ENCODE assay signal across 9 cellular contexts in genomic region chr5:115549154-115549553, GRCh38. TPM values are rescaled to one million over a fixed set of nuclear protein-coding genes. Genes with fewer than 3 reads are reported as not detected.
DNase-seq lines count a peak whose midpoint lies in the region; ATAC-seq, FAIRE-seq and TF ChIP-seq lines count a peak whose summit lies in the region.
"Had no signal": no experiment of that assay in that cellular context is flagged by ENCODE, and none has a peak within 500 bp of the region (broad histone marks: within the 10 kb centered on the region; RNA-seq: fewer than 3 reads in every experiment).

No MANE protein-coding gene starts in this region.

- H3K27me3 ChIP-seq in K562 (ENCODE audit: control insufficient read depth in 2 of 2, insufficient read depth in 2 of 2, low read length in 2 of 2), result no peaks in the 10 kb centered on the region
- no peaks in the 10 kb centered on the region for H3K27me3 ChIP-seq in smooth muscle cell (ENCODE audit: low read depth)
- H3K27me3 ChIP-seq: BLaER1 treated with 17β-estradiol and CSF1 and Interleukin-3, amounts not matched to agents 10 nM and 100 nM had no signal

- peak; percentile 7 to 20 for DNase-seq in activated T-cell treated with anti-CD3 and anti-CD28 coated beads, Interleukin-2, amount 50 U/mL, for 72 hours
- DNase-seq in activated T-cell treated with anti-CD3 and anti-CD28 coated beads, Interleukin-2, amount 50 U/mL, for 48 hours, result no peak
- DNase-seq in K562 (ENCODE audit: extremely low read depth in 1 of 4, low spot score in 3 of 4) (peak in 2 of 4 experiments; percentile 34 to 56), smooth muscle cell (lab: John Stamatoyannopoulos, UW; ENCODE audit: unreplicated experiment) (no peak), natural killer cell (no peak)

- H3K9me3 ChIP-seq in K562 (replicated peaks; ENCODE audit: control insufficient read depth, insufficient read depth, low read depth, low read length) (peaks cover 10% of the 10 kb centered on the region), smooth muscle cell (replicated peaks; ENCODE audit: low read depth) (no peaks in the 10 kb centered on the region)

- H2AFZ ChIP-seq in K562 (ENCODE audit: low read depth, low read length) (no peak overlapping the region), smooth muscle cell (ENCODE audit: low read depth) (no peak overlapping the region)

- H3K4me1 Mint-ChIP-seq in activated T-cell treated with anti-CD3 and anti-CD28 coated beads, Interleukin-2, amount 50 U/mL, for 72 hours (ENCODE audit: low read depth), result peaks cover 12% of the 10 kb centered on the region
- peaks cover 5 to 15% of the 10 kb centered on the region in 2 donors for H3K4me1 Mint-ChIP-seq in natural killer cell

- in situ Hi-C loops in K562 (cut with MboI), result no loop called here

- peak; percentile 52 to 61 (median 53) for TF ChIP-seq CTCF in K562 (IDR thresholded peaks at IDR 0.05 in 2 of 3, conservative IDR thresholded peaks at IDR 0.05 in 1 of 3; ENCODE audit: insufficient read depth in 2 of 3, low read depth in 1 of 3, low read length in 3 of 3)
- TF ChIP-seq CTCF in smooth muscle cell (IDR thresholded peaks at IDR 0.05; ENCODE audit: borderline replicate concordance, insufficient read depth, poor library complexity, severe bottlenecking), result peak; percentile 28
- TF ChIP-seq CTCF in natural killer cell (IDR thresholded peaks at IDR 0.05), result no peak

- peak; percentile 15 for FAIRE-seq in K562 (lab: Jason Lieb, UNC)

- H3K4me3 ChIP-seq in K562 (no peak overlapping the region), smooth muscle cell (no peak overlapping the region)
- H3K4me3 ChIP-seq: BLaER1 treated with 17β-estradiol and CSF1 and Interleukin-3, amounts not matched to agents 10 nM and 100 nM had no signal

- BruUV-seq in K562 (replicated peaks; lab: Mats Ljungman, UMichigan), result no TSS peak

- no peak for TF ChIP-seq POLR2A in K562 (conservative IDR thresholded peaks at IDR 0.05)

- intact Hi-C loops in K562 (cut with micrococcal nuclease) (loop anchor here (1.0 to 5.0 kb wide), 3 partner anchors 24 to 519 kb away; no protein-coding TSS in a partner anchor), natural killer cell (cut with micrococcal nuclease) (no loop called here)

- no peaks in the 10 kb centered on the region for H3K9me1 ChIP-seq in K562 (ENCODE audit: control insufficient read depth, insufficient read depth, low read length)

- no peak overlapping the region for H3K27ac Mint-ChIP-seq in activated T-cell treated with anti-CD3 and anti-CD28 coated beads, Interleukin-2, amount 50 U/mL, for 72 hours
- H3K27ac Mint-ChIP-seq in natural killer cell, result no peak overlapping the region

- H3K4me2 ChIP-seq in K562 (ENCODE audit: insufficient read depth, low read length) (no peak overlapping the region), smooth muscle cell (no peak overlapping the region)
- H3K4me2 ChIP-seq: BLaER1 treated with 17β-estradiol and CSF1 and Interleukin-3, amounts not matched to agents 10 nM and 100 nM had no signal

- H4K20me1 ChIP-seq in K562 (replicated peaks; ENCODE audit: control insufficient read depth, insufficient read depth, low read length) (no peaks in the 10 kb centered on the region), smooth muscle cell (ENCODE audit: low read depth) (no peaks in the 10 kb centered on the region)

- 27% methylated on average over 3 of the region's 3 CpGs for WGBS in K562 (ENCODE audit: insufficient coverage, low coverage, missing lambda C conversion rate)
- WGBS in smooth muscle cell (ENCODE audit: low lambda C conversion rate), result 24% methylated on average over 3 of the region's 3 CpGs

- H3K4me1 ChIP-seq in K562 (replicated peaks in 1 of 2; ENCODE audit: control insufficient read depth in 2 of 2, insufficient read depth in 2 of 2, low read length in 2 of 2), result peaks cover 4 to 14% of the 10 kb centered on the region in 2 experiments; a peak in 4 of 5 replicates
- no peaks in the 10 kb centered on the region for H3K4me1 ChIP-seq in smooth muscle cell (ENCODE audit: low read depth)

- H3K27me3 Mint-ChIP-seq in activated T-cell treated with anti-CD3 and anti-CD28 coated beads, Interleukin-2, amount 50 U/mL, for 72 hours (ENCODE audit: low read depth), result peaks cover 6% of the 10 kb centered on the region
- peaks cover 14 to 20% of the 10 kb centered on the region in 2 donors for H3K27me3 Mint-ChIP-seq in natural killer cell (ENCODE audit: low read depth in 2 of 2)

- H3K27ac ChIP-seq in K562 (ENCODE audit: extremely low read depth, low read depth, low read length) (no peak overlapping the region), smooth muscle cell (ENCODE audit: low read depth) (no peak overlapping the region)
- H3K27ac ChIP-seq: BLaER1 treated with 17β-estradiol and CSF1 and Interleukin-3, amounts not matched to agents 10 nM and 100 nM had no signal

- H3K9ac ChIP-seq in K562 (ENCODE audit: insufficient read depth in 1 of 2, low read depth in 2 of 2, low read length in 2 of 2), result no peak overlapping the region
- no peak overlapping the region for H3K9ac ChIP-seq in smooth muscle cell (ENCODE audit: low read depth)
- H3K9ac ChIP-seq: BLaER1 treated with 17β-estradiol and CSF1 and Interleukin-3, amounts not matched to agents 10 nM and 100 nM had no signal

- no peak for ATAC-seq in activated T-cell treated with anti-CD3 and anti-CD28 coated beads, Interleukin-2, amount 50 U/mL, for 72 hours (replicated peaks in 1 of 2)
- ATAC-seq in K562, result no peak
- ATAC-seq in GM18873 (IDR thresholded peaks at IDR 0.05; ENCODE audit: low FRiP score, unreplicated experiment), result no peak
- no peak for ATAC-seq in HG03571 (IDR thresholded peaks at IDR 0.05; ENCODE audit: unreplicated experiment)
- ATAC-seq in natural killer cell, result no peak

- H3K9me3 Mint-ChIP-seq in activated T-cell treated with anti-CD3 and anti-CD28 coated beads, Interleukin-2, amount 50 U/mL, for 72 hours, result peaks cover 2 to 3% of the 10 kb centered on the region in 2 donors
- H3K9me3 Mint-ChIP-seq in natural killer cell, result no peaks in the 10 kb centered on the region

- POLR2A ChIA-PET in K562 (lab: Yijun Ruan, JAX), result no interaction called here

- TF ChIP-seq EP300 in Ishikawa (IDR thresholded peaks at IDR 0.05; ENCODE audit: borderline replicate concordance), result no peak
- TF ChIP-seq EP300 in K562 (IDR thresholded peaks at IDR 0.05; ENCODE audit: low read length), result no peak

- no peak overlapping the region for H3K4me3 Mint-ChIP-seq in activated T-cell treated with anti-CD3 and anti-CD28 coated beads, Interleukin-2, amount 50 U/mL, for 72 hours
- no peak overlapping the region for H3K4me3 Mint-ChIP-seq in natural killer cell

- peaks cover 6 to 13% of the 10 kb centered on the region in 2 donors for H3K36me3 Mint-ChIP-seq in activated T-cell treated with anti-CD3 and anti-CD28 coated beads, Interleukin-2, amount 50 U/mL, for 72 hours (ENCODE audit: insufficient read depth in 2 of 2)
- no peaks in the 10 kb centered on the region for H3K36me3 Mint-ChIP-seq in natural killer cell

- TF ChIP-seq RAD21 in Ishikawa (IDR thresholded peaks at IDR 0.05; ENCODE audit: low read depth), result peak; percentile 47
- peak; percentile 29 to 64 for TF ChIP-seq RAD21 in K562 (CRISPR knock-in tag; conservative IDR thresholded peaks at IDR 0.05 in 1 of 2, IDR thresholded peaks at IDR 0.05 in 1 of 2)

- H3K79me2 ChIP-seq in K562 (ENCODE audit: control insufficient read depth, insufficient read depth, low read length) (peaks cover 1% of the 10 kb centered on the region; the same call in 1 of the 3 replicates), smooth muscle cell (ENCODE audit: low read depth) (no peaks in the 10 kb centered on the region)

- H3K36me3 ChIP-seq in K562 (ENCODE audit: control insufficient read depth, insufficient read depth, low read length) (no peaks in the 10 kb centered on the region), smooth muscle cell (ENCODE audit: low read depth) (no peaks in the 10 kb centered on the region)

- CTCF ChIA-PET in K562 (lab: Yijun Ruan, JAX; ENCODE audit: low intra/inter-chr PET ratio), result interaction anchor here (1.0 kb wide), 1 partner anchor 519 kb away, joined by 3 read pairs; no protein-coding TSS in a partner anchor

- no peaks in the 10 kb centered on the region for H3F3A ChIP-seq in smooth muscle cell (ENCODE audit: low read depth)

RNA-seq across cellular contexts. Expression of gene FEM1C, which starts 4.6 kb away (rescaled TPM):
- 10 to 100 TPM; 13.3 to 15.4 TPM for total RNA-seq in activated T-cell treated with anti-CD3 and anti-CD28 coated beads, Interleukin-2, amount 50 U/mL, for 72 hours
- 5.6 and 16.4 TPM in 2 replicates for total RNA-seq in K562 (2011; cell fraction: chromatin; rRNA removed; ENCODE audit: low replicate concordance)
- total RNA-seq in K562 (2011; cell fraction: nucleolus; rRNA removed), result 2.7 and 4.2 TPM in 2 replicates
- 8.1 and 12.4 TPM in 2 replicates for total RNA-seq in K562 (2011; cell fraction: nucleoplasm; rRNA removed)
- total RNA-seq in K562 (2014; rRNA removed), result 3.6 and 3.8 TPM in 2 replicates
- total RNA-seq in K562 (2014; rRNA removed; fragmentation: Illumina TruSeq; extraction: Trizol), result 4.3 and 5.2 TPM in 2 replicates
- 5.0 TPM in 2 replicates for total RNA-seq in K562 (2015; rRNA removed; fragmentation: Illumina TruSeq; extraction: Trizol)
- total RNA-seq in K562 (2021), result 5.1 and 6.0 TPM in 2 replicates
- 9.3 and 9.7 TPM in 2 replicates for polyA plus RNA-seq in K562 (2011; rRNA removed)
- polyA plus RNA-seq in K562 (2011; cell fraction: cytosol; rRNA removed), result 1.9 and 5.3 TPM in 2 replicates
- 3.5 and 5.3 TPM in 2 replicates for polyA plus RNA-seq in K562 (2011; cell fraction: nucleus; rRNA removed)
- polyA plus RNA-seq in K562 (2012), result 2.8 and 3.1 TPM in 2 replicates
- 4.7 and 5.1 TPM in 2 replicates for polyA plus RNA-seq in K562 (2014; fragmentation: Illumina TruSeq; extraction: Trizol)
- polyA plus RNA-seq in K562 (2014; fragmentation: Nextera tagmentation; extraction: Ambion mirVana), result 1 to 10 TPM; 1.4 to 3.9 TPM
- polyA plus RNA-seq in K562 (2014; rRNA removed), result 3.2 and 3.5 TPM in 2 replicates
- polyA minus RNA-seq in K562 (2011; rRNA and poly(A)+ RNA removed), result 17.1 and 23.3 TPM in 2 replicates
- polyA minus RNA-seq in K562 (2011; cell fraction: cytosol; rRNA and poly(A)+ RNA removed), result 4.6 and 5.3 TPM in 2 replicates
- polyA minus RNA-seq in K562 (2011; cell fraction: nucleus; rRNA and poly(A)+ RNA removed), result 5.1 and 11.6 TPM in 2 replicates
- total RNA-seq in smooth muscle cell, result 31.7 and 35.7 TPM in 2 replicates
- 5.9 and 7.8 TPM in 2 replicates for polyA plus RNA-seq in smooth muscle cell
- 10 to 100 TPM; 33.8 to 48.6 (median 36.2) TPM for total RNA-seq in natural killer cell

RNA-seq across cellular contexts. Expression of gene TICAM2, which starts 53.1 kb away (rescaled TPM):
- total RNA-seq in activated T-cell treated with anti-CD3 and anti-CD28 coated beads, Interleukin-2, amount 50 U/mL, for 72 hours, result 1 to 10 TPM in 1 of 2 donors, under 1 TPM in 1; 0.77 to 2.1 TPM
- 0.32 and 2.6 TPM in 2 replicates for total RNA-seq in K562 (2011; cell fraction: chromatin; rRNA removed; ENCODE audit: low replicate concordance)
- total RNA-seq in K562 (2011; cell fraction: nucleolus; rRNA removed), result 0.26 and 0.33 TPM in 2 replicates
- 0.95 and 2.5 TPM in 2 replicates for total RNA-seq in K562 (2011; cell fraction: nucleoplasm; rRNA removed)
- total RNA-seq in K562 (2014; rRNA removed) (0.41 and 0.69 TPM in 2 replicates), K562 (2014; rRNA removed; fragmentation: Illumina TruSeq; extraction: Trizol) (0.98 TPM in 1 of 2 replicates, not detected in the other), K562 (2015; rRNA removed; fragmentation: Illumina TruSeq; extraction: Trizol) (1.2 and 2.2 TPM in 2 replicates), K562 (2021) (1.7 and 2.1 TPM in 2 replicates), smooth muscle cell (13.3 and 17.7 TPM in 2 replicates), natural killer cell (1 to 10 TPM in 2 of 3 donors, under 1 TPM in 1; 0.61 to 1.4 (median 1.3) TPM)
- polyA plus RNA-seq in K562 (2011; rRNA removed) (0.17 TPM in 1 of 2 replicates, not detected in the other), K562 (2014; fragmentation: Illumina TruSeq; extraction: Trizol) (1.8 TPM in 1 of 2 replicates, not detected in the other), K562 (2014; fragmentation: Nextera tagmentation; extraction: Ambion mirVana) (1 to 10 TPM in 1 of 2 experiments, under 1 TPM in 1; 0.93 to 1.6 TPM), K562 (2014; rRNA removed) (0.15 and 0.38 TPM in 2 replicates), smooth muscle cell (8.3 and 11.5 TPM in 2 replicates)
- polyA plus RNA-seq in K562 (2011; cell fraction: cytosol; rRNA removed), result 0.01 and 0.03 TPM in 2 replicates
- polyA plus RNA-seq in K562 (2011; cell fraction: nucleus; rRNA removed), result 0.20 and 0.35 TPM in 2 replicates
- polyA plus RNA-seq in K562 (2012), result 1.1 and 1.2 TPM in 2 replicates
- polyA minus RNA-seq in K562 (2011; rRNA and poly(A)+ RNA removed), result 0.07 TPM in 1 of 2 replicates, not detected in the other
- polyA minus RNA-seq in K562 (2011; cell fraction: cytosol; rRNA and poly(A)+ RNA removed), result not detected in 2 replicates
- polyA minus RNA-seq in K562 (2011; cell fraction: nucleus; rRNA and poly(A)+ RNA removed), result 0.81 and 2.2 TPM in 2 replicates

Comparison
In these comparisons a context has a peak if more than half of its experiments do, and no peak if none do; other contexts are left out.
1. DNase-seq: peak in activated T-cell treated with anti-CD3 and anti-CD28 coated beads, Interleukin-2, amount 50 U/mL, for 72 hours (2 of 2); none in activated T-cell treated with anti-CD3 and anti-CD28 coated beads, Interleukin-2, amount 50 U/mL, for 48 hours (0 of 2), smooth muscle cell (single experiment) and natural killer cell (single experiment).